Comparison of ENCODE assay signal across 8 cellular contexts in genomic region chr6:158026054-158026900, GRCh38. TPM values are rescaled to one million over a fixed set of nuclear protein-coding genes. Genes with fewer than 3 reads are reported as not detected.
DNase-seq lines count a peak whose midpoint lies in the region; ATAC-seq and TF ChIP-seq lines count a peak whose summit lies in the region.

No MANE protein-coding gene starts in this region.

- H3K27ac Mint-ChIP-seq in activated CD8-positive, alpha-beta T cell treated with anti-CD3 and anti-CD28 coated beads, Interleukin-2, amount 10 ng/mL, durations not matched to agents 7 days and 5 days, result peak overlapping the region; percentile 99

- DNase-seq in AG04450 (ENCODE audit: low read depth, low spot score) (peak; percentile 92), NCI-H748 (lab: John Stamatoyannopoulos, UW; ENCODE audit: unreplicated experiment) (peak; percentile 70)
- DNase-seq in activated CD8-positive, alpha-beta T cell treated with anti-CD3 and anti-CD28 coated beads, Interleukin-2, amount 10 ng/mL, durations not matched to agents 7 days and 5 days, result peak; percentile 89
- DNase-seq in effector CD8-positive, alpha-beta T cell (lab: John Stamatoyannopoulos, UW), result peak; percentile 66
- peak; percentile 66 to 86 for DNase-seq in stimulated activated CD8-positive, alpha-beta memory T cell treated with anti-CD3 and anti-CD28 coated beads, Interleukin-7, amount 100 ng/mL, for 48 hours (ENCODE audit: extremely low read depth in 1 of 2, low read depth in 1 of 2)

- peak; percentile 91 for ATAC-seq in HG03159 (IDR thresholded peaks at IDR 0.05; ENCODE audit: unreplicated experiment)
- peak; percentile 80 for ATAC-seq in activated CD8-positive, alpha-beta T cell treated with anti-CD3 and anti-CD28 coated beads, Interleukin-2, amount 10 ng/mL, durations not matched to agents 7 days and 5 days

- no peaks in the 10 kb centered on the region for H3K27me3 ChIP-seq in AG04450 (ENCODE audit: control insufficient read depth, insufficient read depth, low read length)
- no peaks in the 10 kb centered on the region for H3K27me3 ChIP-seq in mucosa of rectum (ENCODE audit: control insufficient read depth in 2 of 2, insufficient read depth in 2 of 2, low read length in 2 of 2)

- H3K27me3 Mint-ChIP-seq in activated CD8-positive, alpha-beta T cell treated with anti-CD3 and anti-CD28 coated beads, Interleukin-2, amount 10 ng/mL, durations not matched to agents 7 days and 5 days (ENCODE audit: low read depth), result no peaks in the 10 kb centered on the region

- H3K36me3 ChIP-seq in mucosa of rectum (ENCODE audit: control insufficient read depth in 2 of 2, insufficient read depth in 2 of 2, low read length in 2 of 2), result peaks cover 0 to 5% of the 10 kb centered on the region in 2 donors

- H3K9me3 Mint-ChIP-seq in activated CD8-positive, alpha-beta T cell treated with anti-CD3 and anti-CD28 coated beads, Interleukin-2, amount 10 ng/mL, durations not matched to agents 7 days and 5 days (ENCODE audit: insufficient read depth), result no peaks in the 10 kb centered on the region

- peaks cover 52% of the 10 kb centered on the region for H3K4me1 Mint-ChIP-seq in activated CD8-positive, alpha-beta T cell treated with anti-CD3 and anti-CD28 coated beads, Interleukin-2, amount 10 ng/mL, durations not matched to agents 7 days and 5 days (ENCODE audit: low read depth)

- POLR2A ChIA-PET in AG04450 (lab: Yijun Ruan, JAX), result interaction anchor here (0.7 to 1.6 kb wide), 8 partner anchors 11 to 46 kb away, joined by 3 to 7 read pairs (median 3); no protein-coding TSS in a partner anchor
- POLR2A ChIA-PET in activated CD8-positive, alpha-beta T cell treated with anti-CD3 and anti-CD28 coated beads, Interleukin-2, amount 10 ng/mL, durations not matched to agents 7 days and 5 days (lab: Charles Lee), result interaction anchor here (0.6 to 1.8 kb wide), 17 partner anchors 11 to 264 kb away, joined by 3 to 11 read pairs (median 4); partner anchors contain the start of gene SYNJ2

- peaks cover 6% of the 10 kb centered on the region; the same call in 1 of the 2 replicates for H3K9me3 ChIP-seq in AG04450 (ENCODE audit: control insufficient read depth, insufficient read depth, low read length)
- H3K9me3 ChIP-seq in mucosa of rectum (ENCODE audit: control insufficient read depth in 2 of 2, low read length in 2 of 2), result no peaks in the 10 kb centered on the region

- H3K4me1 ChIP-seq in mucosa of rectum (ENCODE audit: control insufficient read depth in 2 of 2, insufficient read depth in 2 of 2, low read length in 2 of 2), result peaks cover 17 to 20% of the 10 kb centered on the region in 2 donors

- in situ Hi-C loops in GM18951 (cut with MboI; ENCODE audit: low sequenced_read_pairs, unreplicated experiment), result no loop called here

- H3K27ac ChIP-seq in AG04450 (ENCODE audit: low read depth, low read length) (peak overlapping the region; percentile 97), mucosa of rectum (ENCODE audit: low read depth in 2 of 2, low read length in 2 of 2) (peak overlapping the region; percentile 54 to 66)

- H3K4me3 Mint-ChIP-seq in activated CD8-positive, alpha-beta T cell treated with anti-CD3 and anti-CD28 coated beads, Interleukin-2, amount 10 ng/mL, durations not matched to agents 7 days and 5 days, result peak overlapping the region; percentile 69

- peak; percentile 36 for TF ChIP-seq POLR2A in GM18951 (IDR thresholded peaks at IDR 0.05; ENCODE audit: extremely low read depth, insufficient read depth, insufficient read length)

- H3K4me3 ChIP-seq in AG04450 (ENCODE audit: low read depth, low read length), result peak overlapping the region; percentile 3
- H3K4me3 ChIP-seq in mucosa of rectum (ENCODE audit: low read length in 2 of 2), result peak overlapping the region; percentile 20 to 38

- peak; percentile 68 for TF ChIP-seq CTCF in AG04450 (IDR thresholded peaks at IDR 0.05; ENCODE audit: low read depth, low read length)

- CTCF ChIA-PET in AG04450 (lab: Charles Lee), result interaction anchor here (0.5 to 2.1 kb wide), 16 partner anchors 9 to 702 kb away, joined by 3 to 15 read pairs (median 5); no protein-coding TSS in a partner anchor
- CTCF ChIA-PET in activated CD8-positive, alpha-beta T cell treated with anti-CD3 and anti-CD28 coated beads, Interleukin-2, amount 10 ng/mL, durations not matched to agents 7 days and 5 days (lab: Charles Lee), result interaction anchor here (0.6 to 4.6 kb wide), 63 partner anchors 10 to 623 kb away, joined by 3 to 84 read pairs (median 4); partner anchors contain the start of gene SYNJ2

- peak overlapping the region; percentile 14 to 44 for H3K9ac ChIP-seq in mucosa of rectum (ENCODE audit: low read depth in 1 of 2, low read length in 2 of 2)

- peaks cover 24% of the 10 kb centered on the region for H3K36me3 Mint-ChIP-seq in activated CD8-positive, alpha-beta T cell treated with anti-CD3 and anti-CD28 coated beads, Interleukin-2, amount 10 ng/mL, durations not matched to agents 7 days and 5 days (ENCODE audit: low read depth)

RNA-seq across cellular contexts. Expression of gene SYNJ2, which starts 44.6 kb away (rescaled TPM):
- polyA plus RNA-seq in AG04450 (2011; rRNA removed), result 38.1 and 40.8 TPM in 2 replicates
- 63.6 and 78.2 TPM in 2 replicates for polyA minus RNA-seq in AG04450 (2011; rRNA and poly(A)+ RNA removed)
- 10 to 100 TPM; 38.2 to 38.5 TPM for total RNA-seq in activated CD8-positive, alpha-beta T cell treated with anti-CD3 and anti-CD28 coated beads, Interleukin-2, amount 10 ng/mL, durations not matched to agents 7 days and 5 days

Comparison
In these comparisons a context has a peak if more than half of its experiments do, and no peak if none do; other contexts are left out.
1. Peak in every context shown above with its lines: DNase-seq, ATAC-seq, H3K4me3 ChIP-seq and H3K27ac ChIP-seq.